ENCODE assay signal across 1 cellular context in the genomic region with DNA sequence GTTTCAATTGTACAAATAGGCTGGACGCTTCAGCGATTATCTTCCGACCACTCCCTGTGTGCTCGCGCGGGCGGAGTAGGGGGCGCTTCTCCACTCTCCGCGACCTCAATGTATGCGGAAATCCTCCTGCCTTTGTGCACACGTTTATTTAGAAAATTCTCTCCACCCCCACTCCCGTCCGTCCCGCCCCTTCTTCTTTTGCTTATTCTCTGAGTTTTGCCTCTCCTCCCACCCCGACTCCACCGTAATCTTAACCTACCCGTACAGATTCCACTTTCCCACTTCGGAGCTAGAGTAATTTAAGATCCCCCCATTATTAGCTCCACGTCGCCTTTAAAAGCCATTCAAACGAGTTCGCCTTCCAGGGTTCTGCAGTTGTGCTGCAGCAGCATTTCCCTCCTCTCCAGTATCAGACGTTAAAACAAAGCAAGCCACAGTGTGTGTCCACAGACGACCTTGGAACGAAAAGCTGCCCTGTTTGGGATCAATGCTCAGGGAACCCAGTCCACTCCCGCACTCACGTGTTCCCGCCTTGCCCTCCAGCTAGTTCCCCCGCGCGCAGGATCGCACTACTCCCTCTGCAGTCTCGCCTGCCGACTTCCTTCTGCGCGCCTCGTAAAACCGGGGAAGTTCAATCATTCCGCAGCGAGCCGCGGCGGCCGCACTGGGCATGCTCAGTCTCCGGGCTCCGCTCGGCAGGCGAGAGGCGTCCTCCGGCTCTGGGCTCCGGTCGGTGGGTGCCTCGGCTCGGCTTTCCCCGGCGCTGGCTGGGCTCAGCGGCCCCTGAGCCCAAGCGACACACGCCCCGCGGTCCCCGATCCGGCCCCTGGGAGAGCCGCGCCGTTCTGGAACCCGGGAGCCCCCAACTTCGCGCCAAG.
TF ChIP-seq lines count a peak whose summit lies in the region.

A gene with protein sequence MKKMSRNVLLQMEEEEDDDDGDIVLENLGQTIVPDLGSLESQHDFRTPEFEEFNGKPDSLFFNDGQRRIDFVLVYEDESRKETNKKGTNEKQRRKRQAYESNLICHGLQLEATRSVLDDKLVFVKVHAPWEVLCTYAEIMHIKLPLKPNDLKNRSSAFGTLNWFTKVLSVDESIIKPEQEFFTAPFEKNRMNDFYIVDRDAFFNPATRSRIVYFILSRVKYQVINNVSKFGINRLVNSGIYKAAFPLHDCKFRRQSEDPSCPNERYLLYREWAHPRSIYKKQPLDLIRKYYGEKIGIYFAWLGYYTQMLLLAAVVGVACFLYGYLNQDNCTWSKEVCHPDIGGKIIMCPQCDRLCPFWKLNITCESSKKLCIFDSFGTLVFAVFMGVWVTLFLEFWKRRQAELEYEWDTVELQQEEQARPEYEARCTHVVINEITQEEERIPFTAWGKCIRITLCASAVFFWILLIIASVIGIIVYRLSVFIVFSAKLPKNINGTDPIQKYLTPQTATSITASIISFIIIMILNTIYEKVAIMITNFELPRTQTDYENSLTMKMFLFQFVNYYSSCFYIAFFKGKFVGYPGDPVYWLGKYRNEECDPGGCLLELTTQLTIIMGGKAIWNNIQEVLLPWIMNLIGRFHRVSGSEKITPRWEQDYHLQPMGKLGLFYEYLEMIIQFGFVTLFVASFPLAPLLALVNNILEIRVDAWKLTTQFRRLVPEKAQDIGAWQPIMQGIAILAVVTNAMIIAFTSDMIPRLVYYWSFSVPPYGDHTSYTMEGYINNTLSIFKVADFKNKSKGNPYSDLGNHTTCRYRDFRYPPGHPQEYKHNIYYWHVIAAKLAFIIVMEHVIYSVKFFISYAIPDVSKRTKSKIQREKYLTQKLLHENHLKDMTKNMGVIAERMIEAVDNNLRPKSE (plus strand): TSS at position 677 of the 878 bp plus-strand sequence. CDS start 227 bp downstream, outside the sequence.

TF ChIP-seq in K562, 482 proteins besides CTCF, POLR2A, EP300 and RAD21 (continued from another document and continues in another):
- TF ChIP-seq, protein P1, sequence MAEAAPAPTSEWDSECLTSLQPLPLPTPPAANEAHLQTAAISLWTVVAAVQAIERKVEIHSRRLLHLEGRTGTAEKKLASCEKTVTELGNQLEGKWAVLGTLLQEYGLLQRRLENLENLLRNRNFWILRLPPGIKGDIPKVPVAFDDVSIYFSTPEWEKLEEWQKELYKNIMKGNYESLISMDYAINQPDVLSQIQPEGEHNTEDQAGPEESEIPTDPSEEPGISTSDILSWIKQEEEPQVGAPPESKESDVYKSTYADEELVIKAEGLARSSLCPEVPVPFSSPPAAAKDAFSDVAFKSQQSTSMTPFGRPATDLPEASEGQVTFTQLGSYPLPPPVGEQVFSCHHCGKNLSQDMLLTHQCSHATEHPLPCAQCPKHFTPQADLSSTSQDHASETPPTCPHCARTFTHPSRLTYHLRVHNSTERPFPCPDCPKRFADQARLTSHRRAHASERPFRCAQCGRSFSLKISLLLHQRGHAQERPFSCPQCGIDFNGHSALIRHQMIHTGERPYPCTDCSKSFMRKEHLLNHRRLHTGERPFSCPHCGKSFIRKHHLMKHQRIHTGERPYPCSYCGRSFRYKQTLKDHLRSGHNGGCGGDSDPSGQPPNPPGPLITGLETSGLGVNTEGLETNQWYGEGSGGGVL (CRISPR knock-in tag; IDR thresholded peaks at IDR 0.05), result no peak
- no peak for TF ChIP-seq ZNF507 (tag; conservative IDR thresholded peaks at IDR 0.05)
- no peak for TF ChIP-seq ZNF146 (CRISPR knock-in tag; IDR thresholded peaks at IDR 0.05; ENCODE audit: unreplicated experiment)
- TF ChIP-seq NFXL1 (CRISPR knock-in tag; IDR thresholded peaks at IDR 0.05), result no peak
- no peak for TF ChIP-seq SLC30A9 (CRISPR knock-in tag; IDR thresholded peaks at IDR 0.05)
- TF ChIP-seq ZNF583 (CRISPR knock-in tag; IDR thresholded peaks at IDR 0.05), result no peak
- no peak for TF ChIP-seq ZNF324 (CRISPR knock-in tag; IDR thresholded peaks at IDR 0.05)
- no peak for TF ChIP-seq HIVEP1 (CRISPR knock-in tag; IDR thresholded peaks at IDR 0.05)
- TF ChIP-seq U2AF1 (optimal IDR thresholded peaks at IDR 0.05; ENCODE audit: low read depth, low read length), result no peak
- TF ChIP-seq TEAD4 (IDR thresholded peaks at IDR 0.05; ENCODE audit: low read length), result 0 out of 2 replicates have a peak, but pooled peaks have one; percentile 7
- TF ChIP-seq TEAD4 (CRISPR knock-in tag; IDR thresholded peaks at IDR 0.05; ENCODE audit: borderline replicate concordance), result no peak
- TF ChIP-seq FOXP1 (CRISPR knock-in tag; IDR thresholded peaks at IDR 0.05), result peak; percentile 46; the same call in 1 of the 2 replicates
- TF ChIP-seq RBFOX2 (IDR thresholded peaks at IDR 0.05; ENCODE audit: low read depth, low read length), result peak; percentile 91
- no peak for TF ChIP-seq BRCA1 (IDR thresholded peaks at IDR 0.05)
- TF ChIP-seq BRCA1 (CRISPR knock-in tag; IDR thresholded peaks at IDR 0.05), result no peak
- no peak for TF ChIP-seq NR2F6 (CRISPR knock-in tag; IDR thresholded peaks at IDR 0.05)
- no peak for TF ChIP-seq KAT8 (IDR thresholded peaks at IDR 0.05; ENCODE audit: low read depth)
- TF ChIP-seq KLF16 (IDR thresholded peaks at IDR 0.05), result no peak
- no peak for TF ChIP-seq HOXB6 (CRISPR knock-in tag; IDR thresholded peaks at IDR 0.05; ENCODE audit: borderline replicate concordance)
- no peak for TF ChIP-seq HNRNPUL1 (IDR thresholded peaks at IDR 0.05; ENCODE audit: low read length)
- no peak for TF ChIP-seq ZNF253 (CRISPR knock-in tag; conservative IDR thresholded peaks at IDR 0.05)
- TF ChIP-seq ZFPM2 (CRISPR knock-in tag; IDR thresholded peaks at IDR 0.05), result no peak
- TF ChIP-seq, protein P2, sequence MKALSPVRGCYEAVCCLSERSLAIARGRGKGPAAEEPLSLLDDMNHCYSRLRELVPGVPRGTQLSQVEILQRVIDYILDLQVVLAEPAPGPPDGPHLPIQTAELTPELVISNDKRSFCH (CRISPR knock-in tag; IDR thresholded peaks at IDR 0.05), result no peak
- TF ChIP-seq, protein P2 (tag; IDR thresholded peaks at IDR 0.05), result no peak
- no peak for TF ChIP-seq SMAD4 (CRISPR knock-in tag; conservative IDR thresholded peaks at IDR 0.05)
- TF ChIP-seq MED1 (CRISPR knock-in tag; IDR thresholded peaks at IDR 0.05; ENCODE audit: borderline replicate concordance), result no peak
- TF ChIP-seq MAFF (IDR thresholded peaks at IDR 0.05; ENCODE audit: low read length), result peak; percentile 13; the same call in 1 of the 2 replicates
- TF ChIP-seq, protein P3, sequence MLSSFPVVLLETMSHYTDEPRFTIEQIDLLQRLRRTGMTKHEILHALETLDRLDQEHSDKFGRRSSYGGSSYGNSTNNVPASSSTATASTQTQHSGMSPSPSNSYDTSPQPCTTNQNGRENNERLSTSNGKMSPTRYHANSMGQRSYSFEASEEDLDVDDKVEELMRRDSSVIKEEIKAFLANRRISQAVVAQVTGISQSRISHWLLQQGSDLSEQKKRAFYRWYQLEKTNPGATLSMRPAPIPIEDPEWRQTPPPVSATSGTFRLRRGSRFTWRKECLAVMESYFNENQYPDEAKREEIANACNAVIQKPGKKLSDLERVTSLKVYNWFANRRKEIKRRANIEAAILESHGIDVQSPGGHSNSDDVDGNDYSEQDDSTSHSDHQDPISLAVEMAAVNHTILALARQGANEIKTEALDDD (IDR thresholded peaks at IDR 0.05), result peak; percentile 94
- TF ChIP-seq, protein P4, sequence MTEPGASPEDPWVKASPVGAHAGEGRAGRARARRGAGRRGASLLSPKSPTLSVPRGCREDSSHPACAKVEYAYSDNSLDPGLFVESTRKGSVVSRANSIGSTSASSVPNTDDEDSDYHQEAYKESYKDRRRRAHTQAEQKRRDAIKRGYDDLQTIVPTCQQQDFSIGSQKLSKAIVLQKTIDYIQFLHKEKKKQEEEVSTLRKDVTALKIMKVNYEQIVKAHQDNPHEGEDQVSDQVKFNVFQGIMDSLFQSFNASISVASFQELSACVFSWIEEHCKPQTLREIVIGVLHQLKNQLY (CRISPR knock-in tag; conservative IDR thresholded peaks at IDR 0.05), result no peak
- no peak for TF ChIP-seq ARHGAP35 (IDR thresholded peaks at IDR 0.05; ENCODE audit: partially characterized antibody)
- TF ChIP-seq GATA2 (CRISPR knock-in tag; IDR thresholded peaks at IDR 0.05), result no peak
- TF ChIP-seq ZNF589 (CRISPR knock-in tag; IDR thresholded peaks at IDR 0.05; ENCODE audit: low read depth), result no peak; the same call in 1 of the 2 replicates
- TF ChIP-seq, protein P5, sequence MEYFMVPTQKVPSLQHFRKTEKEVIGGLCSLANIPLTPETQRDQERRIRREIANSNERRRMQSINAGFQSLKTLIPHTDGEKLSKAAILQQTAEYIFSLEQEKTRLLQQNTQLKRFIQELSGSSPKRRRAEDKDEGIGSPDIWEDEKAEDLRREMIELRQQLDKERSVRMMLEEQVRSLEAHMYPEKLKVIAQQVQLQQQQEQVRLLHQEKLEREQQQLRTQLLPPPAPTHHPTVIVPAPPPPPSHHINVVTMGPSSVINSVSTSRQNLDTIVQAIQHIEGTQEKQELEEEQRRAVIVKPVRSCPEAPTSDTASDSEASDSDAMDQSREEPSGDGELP (CRISPR knock-in tag; IDR thresholded peaks at IDR 0.05; ENCODE audit: borderline replicate concordance), result no peak; the same call in 1 of the 2 replicates
- TF ChIP-seq PHF20 (IDR thresholded peaks at IDR 0.05; ENCODE audit: partially characterized antibody), result no peak
- TF ChIP-seq XRCC4 (IDR thresholded peaks at IDR 0.05; ENCODE audit: extremely low read depth, insufficient read depth, insufficient read length), result no peak
- TF ChIP-seq DPF2 (IDR thresholded peaks at IDR 0.05), result no peak; the same call in 1 of the 2 replicates
- TF ChIP-seq, protein P6, sequence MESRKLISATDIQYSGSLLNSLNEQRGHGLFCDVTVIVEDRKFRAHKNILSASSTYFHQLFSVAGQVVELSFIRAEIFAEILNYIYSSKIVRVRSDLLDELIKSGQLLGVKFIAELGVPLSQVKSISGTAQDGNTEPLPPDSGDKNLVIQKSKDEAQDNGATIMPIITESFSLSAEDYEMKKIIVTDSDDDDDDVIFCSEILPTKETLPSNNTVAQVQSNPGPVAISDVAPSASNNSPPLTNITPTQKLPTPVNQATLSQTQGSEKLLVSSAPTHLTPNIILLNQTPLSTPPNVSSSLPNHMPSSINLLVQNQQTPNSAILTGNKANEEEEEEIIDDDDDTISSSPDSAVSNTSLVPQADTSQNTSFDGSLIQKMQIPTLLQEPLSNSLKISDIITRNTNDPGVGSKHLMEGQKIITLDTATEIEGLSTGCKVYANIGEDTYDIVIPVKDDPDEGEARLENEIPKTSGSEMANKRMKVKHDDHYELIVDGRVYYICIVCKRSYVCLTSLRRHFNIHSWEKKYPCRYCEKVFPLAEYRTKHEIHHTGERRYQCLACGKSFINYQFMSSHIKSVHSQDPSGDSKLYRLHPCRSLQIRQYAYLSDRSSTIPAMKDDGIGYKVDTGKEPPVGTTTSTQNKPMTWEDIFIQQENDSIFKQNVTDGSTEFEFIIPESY (CRISPR knock-in tag; IDR thresholded peaks at IDR 0.05), result no peak
- no peak; the same call in 1 of the 2 replicates for TF ChIP-seq ATF7 (IDR thresholded peaks at IDR 0.05)
- TF ChIP-seq CAMTA2 (CRISPR knock-in tag; conservative IDR thresholded peaks at IDR 0.05), result no peak
- TF ChIP-seq, protein P7, sequence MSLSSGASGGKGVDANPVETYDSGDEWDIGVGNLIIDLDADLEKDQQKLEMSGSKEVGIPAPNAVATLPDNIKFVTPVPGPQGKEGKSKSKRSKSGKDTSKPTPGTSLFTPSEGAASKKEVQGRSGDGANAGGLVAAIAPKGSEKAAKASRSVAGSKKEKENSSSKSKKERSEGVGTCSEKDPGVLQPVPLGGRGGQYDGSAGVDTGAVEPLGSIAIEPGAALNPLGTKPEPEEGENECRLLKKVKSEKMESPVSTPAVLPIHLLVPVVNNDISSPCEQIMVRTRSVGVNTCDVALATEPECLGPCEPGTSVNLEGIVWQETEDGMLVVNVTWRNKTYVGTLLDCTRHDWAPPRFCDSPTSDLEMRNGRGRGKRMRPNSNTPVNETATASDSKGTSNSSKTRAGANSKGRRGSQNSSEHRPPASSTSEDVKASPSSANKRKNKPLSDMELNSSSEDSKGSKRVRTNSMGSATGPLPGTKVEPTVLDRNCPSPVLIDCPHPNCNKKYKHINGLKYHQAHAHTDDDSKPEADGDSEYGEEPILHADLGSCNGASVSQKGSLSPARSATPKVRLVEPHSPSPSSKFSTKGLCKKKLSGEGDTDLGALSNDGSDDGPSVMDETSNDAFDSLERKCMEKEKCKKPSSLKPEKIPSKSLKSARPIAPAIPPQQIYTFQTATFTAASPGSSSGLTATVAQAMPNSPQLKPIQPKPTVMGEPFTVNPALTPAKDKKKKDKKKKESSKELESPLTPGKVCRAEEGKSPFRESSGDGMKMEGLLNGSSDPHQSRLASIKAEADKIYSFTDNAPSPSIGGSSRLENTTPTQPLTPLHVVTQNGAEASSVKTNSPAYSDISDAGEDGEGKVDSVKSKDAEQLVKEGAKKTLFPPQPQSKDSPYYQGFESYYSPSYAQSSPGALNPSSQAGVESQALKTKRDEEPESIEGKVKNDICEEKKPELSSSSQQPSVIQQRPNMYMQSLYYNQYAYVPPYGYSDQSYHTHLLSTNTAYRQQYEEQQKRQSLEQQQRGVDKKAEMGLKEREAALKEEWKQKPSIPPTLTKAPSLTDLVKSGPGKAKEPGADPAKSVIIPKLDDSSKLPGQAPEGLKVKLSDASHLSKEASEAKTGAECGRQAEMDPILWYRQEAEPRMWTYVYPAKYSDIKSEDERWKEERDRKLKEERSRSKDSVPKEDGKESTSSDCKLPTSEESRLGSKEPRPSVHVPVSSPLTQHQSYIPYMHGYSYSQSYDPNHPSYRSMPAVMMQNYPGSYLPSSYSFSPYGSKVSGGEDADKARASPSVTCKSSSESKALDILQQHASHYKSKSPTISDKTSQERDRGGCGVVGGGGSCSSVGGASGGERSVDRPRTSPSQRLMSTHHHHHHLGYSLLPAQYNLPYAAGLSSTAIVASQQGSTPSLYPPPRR (CRISPR knock-in tag; IDR thresholded peaks at IDR 0.05; ENCODE audit: borderline replicate concordance), result 0 out of 2 replicates have a peak, but pooled peaks have one; percentile 38
- TF ChIP-seq, protein P8, sequence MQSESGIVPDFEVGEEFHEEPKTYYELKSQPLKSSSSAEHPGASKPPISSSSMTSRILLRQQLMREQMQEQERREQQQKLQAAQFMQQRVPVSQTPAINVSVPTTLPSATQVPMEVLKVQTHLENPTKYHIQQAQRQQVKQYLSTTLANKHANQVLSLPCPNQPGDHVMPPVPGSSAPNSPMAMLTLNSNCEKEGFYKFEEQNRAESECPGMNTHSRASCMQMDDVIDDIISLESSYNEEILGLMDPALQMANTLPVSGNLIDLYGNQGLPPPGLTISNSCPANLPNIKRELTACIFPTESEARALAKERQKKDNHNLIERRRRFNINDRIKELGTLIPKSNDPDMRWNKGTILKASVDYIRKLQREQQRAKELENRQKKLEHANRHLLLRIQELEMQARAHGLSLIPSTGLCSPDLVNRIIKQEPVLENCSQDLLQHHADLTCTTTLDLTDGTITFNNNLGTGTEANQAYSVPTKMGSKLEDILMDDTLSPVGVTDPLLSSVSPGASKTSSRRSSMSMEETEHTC (IDR thresholded peaks at IDR 0.05), result no peak
- no peak for TF ChIP-seq MCM5 (IDR thresholded peaks at IDR 0.05; ENCODE audit: low read depth)
- no peak for TF ChIP-seq ZNF699 (CRISPR knock-in tag; IDR thresholded peaks at IDR 0.05; ENCODE audit: insufficient replicate concordance)
- TF ChIP-seq DDX20 (tag; IDR thresholded peaks at IDR 0.05; ENCODE audit: low read depth), result no peak
- TF ChIP-seq TAF7 (tag; IDR thresholded peaks at IDR 0.05), result peak; percentile 61
- TF ChIP-seq TAL1 (IDR thresholded peaks at IDR 0.05), result peak; percentile 8; the same call in 1 of the 2 replicates
- no peak for TF ChIP-seq RBM25 (IDR thresholded peaks at IDR 0.05; ENCODE audit: low read depth, low read length, severe bottlenecking)
- TF ChIP-seq ZNF134 (CRISPR knock-in tag; conservative IDR thresholded peaks at IDR 0.05), result no peak
